In genomic region chr15:69644876-69645275, GRCh38 we compare ENCODE assay signal across 23 cellular contexts.
"Had no signal": no experiment of that assay in that cellular context is flagged by ENCODE, and none has a peak within 500 bp of the region (broad histone marks: within the 10 kb centered on the region; RNA-seq: fewer than 3 reads in every experiment).

No MANE protein-coding gene starts in this region.

- ATAC-seq: esophagus mucosa, gastrocnemius medialis, heart right ventricle, left cardiac atrium, left lung, left ventricle myocardium superior, lower lobe of right lung, mucosa of descending colon had no signal

- DNase-seq: dermis blood vessel endothelial cell; dorsolateral prefrontal cortex; effector CD4-positive, alpha-beta T cell; effector memory CD4-positive, alpha-beta T cell; erythroblast; esophagus squamous epithelium; foreskin fibroblast; foreskin melanocyte; gastrocnemius medialis; glutamatergic neuron; hippocampal formation; left cardiac atrium; left lung; left ventricle myocardium superior; lower lobe of right lung; mesenchymal stem cell; mucosa of descending colon; naive B cell had no signal

- H3K4me1 ChIP-seq: gastrocnemius medialis, left lung, lower lobe of right lung had no signal

- H3K9me3 ChIP-seq: esophagus squamous epithelium, mucosa of descending colon had no signal

- H3K27ac ChIP-seq: coronary artery, dorsolateral prefrontal cortex, epithelial cell of prostate, esophagus squamous epithelium, gastrocnemius medialis, heart right ventricle, left lung, lower lobe of right lung had no signal

- FAIRE-seq: colon had no signal

- H3K36me3 ChIP-seq: esophagus squamous epithelium, gastrocnemius medialis, heart right ventricle, left lung, lower lobe of right lung had no signal

- H3K4me3 ChIP-seq: coronary artery, dorsolateral prefrontal cortex, esophagus squamous epithelium, gastrocnemius medialis, heart right ventricle, left lung, lower lobe of right lung, mucosa of descending colon had no signal
